ENCODE assay signal across 6 cellular contexts in genomic region chr6:28266563-28266961, GRCh38. TPM values are rescaled to one million over a fixed set of nuclear protein-coding genes. Genes with fewer than 3 reads are reported as not detected.
DNase-seq lines count a peak whose midpoint lies in the region; FAIRE-seq and TF ChIP-seq lines count a peak whose summit lies in the region.

No MANE protein-coding gene starts in this region.

- H3K36me3 ChIP-seq in CD4-positive, alpha-beta memory T cell (ENCODE audit: insufficient read depth, low read length): peaks cover under 1% of the 10 kb centered on the region
- H3K36me3 ChIP-seq in astrocyte (ENCODE audit: insufficient read depth, low read length) (no peaks in the 10 kb centered on the region), mucosa of stomach (ENCODE audit: control insufficient read depth, insufficient read depth, low read length) (no peaks in the 10 kb centered on the region)

- peaks cover 18% of the 10 kb centered on the region for H3K4me1 ChIP-seq in CD4-positive, alpha-beta memory T cell (ENCODE audit: insufficient read depth, low read length)
- H3K4me1 ChIP-seq in astrocyte (ENCODE audit: insufficient read depth, low read length): peaks cover 4% of the 10 kb centered on the region
- peaks cover 8% of the 10 kb centered on the region for H3K4me1 ChIP-seq in mucosa of stomach (ENCODE audit: control insufficient read depth, insufficient read depth, low read length)

- intact Hi-C loops in CD4-positive, alpha-beta memory T cell (cut with micrococcal nuclease): loop anchor here (5.0 kb wide), 1 partner anchor 124 kb away; the partner anchor contains the start of gene ZKSCAN8

- H3K9ac ChIP-seq in astrocyte (ENCODE audit: low read length) (peak overlapping the region; percentile 94), mucosa of stomach (ENCODE audit: low read length) (peak overlapping the region; percentile 75)

- FAIRE-seq in astrocyte (lab: Jason Lieb, UNC): no peak

- peaks cover 0 to 8% of the 10 kb centered on the region in 2 donors for H3K36me3 Mint-ChIP-seq in CD4-positive, alpha-beta memory T cell
- H3K36me3 Mint-ChIP-seq in astrocyte (ENCODE audit: low read depth, unreplicated experiment): peaks cover 4% of the 10 kb centered on the region

- no peak for DNase-seq in CD4-positive, alpha-beta memory T cell
- DNase-seq in astrocyte (ENCODE audit: low read depth) (no peak), DMS 273 (lab: John Stamatoyannopoulos, UW; ENCODE audit: unreplicated experiment) (no peak), C1 segment of cervical spinal cord (lab: John Stamatoyannopoulos, UW) (no peak), NCI-H1930 (lab: John Stamatoyannopoulos, UW) (no peak)

- H2AFZ ChIP-seq in astrocyte (ENCODE audit: low read depth, low read length): peak overlapping the region; percentile 98

- H3K4me2 ChIP-seq in astrocyte (ENCODE audit: low read length): peak overlapping the region; percentile 99

- no peaks in the 10 kb centered on the region for H3K9me3 ChIP-seq in CD4-positive, alpha-beta memory T cell (ENCODE audit: control insufficient read depth in 1 of 2, low read length in 2 of 2)
- H3K9me3 ChIP-seq in astrocyte (ENCODE audit: insufficient read depth, low read depth, low read length): no peaks in the 10 kb centered on the region
- no peaks in the 10 kb centered on the region for H3K9me3 ChIP-seq in mucosa of stomach (ENCODE audit: control insufficient read depth, low read length)

- peaks cover 4 to 15% (median 11%) of the 10 kb centered on the region in 4 donors for H3K4me1 Mint-ChIP-seq in CD4-positive, alpha-beta memory T cell
- H3K4me1 Mint-ChIP-seq in astrocyte (ENCODE audit: low read depth, unreplicated experiment): peaks cover 5% of the 10 kb centered on the region

- CTCF ChIA-PET in CD4-positive, alpha-beta memory T cell (lab: Charles Lee; ENCODE audit: partially characterized antibody): interaction anchor here (0.9 to 5.1 kb wide), 12 partner anchors 8 to 162 kb away, joined by 4 to 31 read pairs (median 4); partner anchors contain the start of genes NKAPL, ZKSCAN4, ZSCAN16 and ZSCAN31

- H3K27ac ChIP-seq in CD4-positive, alpha-beta memory T cell (ENCODE audit: low read depth, low read length): peak overlapping the region; percentile 70
- H3K27ac ChIP-seq in astrocyte (ENCODE audit: low read depth, low read length): peak overlapping the region; percentile 93

- H3K79me2 ChIP-seq in astrocyte (ENCODE audit: insufficient read depth, low read length): peaks cover 30% of the 10 kb centered on the region

- no peaks in the 10 kb centered on the region for H4K20me1 ChIP-seq in astrocyte (ENCODE audit: insufficient read depth, low read length)

- peaks cover 0 to 3% of the 10 kb centered on the region in 2 donors for H3K27me3 Mint-ChIP-seq in CD4-positive, alpha-beta memory T cell
- no peaks in the 10 kb centered on the region for H3K27me3 Mint-ChIP-seq in astrocyte (ENCODE audit: low read depth, unreplicated experiment)

- no peak for TF ChIP-seq CTCF in astrocyte (IDR thresholded peaks at IDR 0.05; ENCODE audit: insufficient read depth, low read depth, low read length)

- POLR2A ChIA-PET in CD4-positive, alpha-beta memory T cell (lab: Charles Lee; ENCODE audit: partially characterized antibody): interaction anchor here (0.8 to 6.4 kb wide), 25 partner anchors 11 to 1947 kb away, joined by 3 to 111 read pairs (median 4); partner anchors contain the start of genes PGBD1, TRIM27, ZKSCAN3 and ZKSCAN4

- H3K27ac Mint-ChIP-seq in CD4-positive, alpha-beta memory T cell: no peak overlapping the region
- H3K27ac Mint-ChIP-seq in astrocyte (ENCODE audit: unreplicated experiment): no peak overlapping the region

- H3K9me3 Mint-ChIP-seq in CD4-positive, alpha-beta memory T cell: no peaks in the 10 kb centered on the region
- H3K9me3 Mint-ChIP-seq in astrocyte (ENCODE audit: unreplicated experiment): no peaks in the 10 kb centered on the region

- no peaks in the 10 kb centered on the region for H3K27me3 ChIP-seq in CD4-positive, alpha-beta memory T cell (ENCODE audit: insufficient read depth, low read length)
- H3K27me3 ChIP-seq in astrocyte (ENCODE audit: insufficient read depth, low read length) (no peaks in the 10 kb centered on the region), mucosa of stomach (ENCODE audit: control insufficient read depth, insufficient read depth, low read length) (no peaks in the 10 kb centered on the region)

- H3K4me3 Mint-ChIP-seq in CD4-positive, alpha-beta memory T cell: no peak overlapping the region
- H3K4me3 Mint-ChIP-seq in astrocyte (ENCODE audit: unreplicated experiment): no peak overlapping the region

- peak overlapping the region; percentile 90 to 94 for H3K4me3 ChIP-seq in CD4-positive, alpha-beta memory T cell (ENCODE audit: low read length in 2 of 2)
- peak overlapping the region; percentile 89 for H3K4me3 ChIP-seq in astrocyte (ENCODE audit: insufficient read depth, low read depth, low read length)
- peak overlapping the region; percentile 93 for H3K4me3 ChIP-seq in mucosa of stomach (ENCODE audit: low read length)

RNA-seq across cellular contexts. Expression of gene ZSCAN26, which starts 0.4 kb away (rescaled TPM):
- total RNA-seq in CD4-positive, alpha-beta memory T cell: 10 to 100 TPM; 23.3 to 26.5 TPM
- 10 to 100 TPM; 13.1 to 14.2 TPM for polyA plus RNA-seq in CD4-positive, alpha-beta memory T cell
- total RNA-seq in astrocyte: 12.0 and 15.9 TPM in 2 replicates

RNA-seq across cellular contexts. Expression of gene NKAPL, which starts 7.5 kb away (rescaled TPM):
- under 1 TPM in 1 of 2 experiments, not detected in 1; 0.33 TPM for total RNA-seq in CD4-positive, alpha-beta memory T cell
- under 1 TPM in 1 of 2 donors, not detected in 1; 0.15 TPM for polyA plus RNA-seq in CD4-positive, alpha-beta memory T cell
- not detected in 2 replicates for total RNA-seq in astrocyte

RNA-seq across cellular contexts. Expression of gene ZKSCAN4, which starts 14.5 kb away (rescaled TPM):
- total RNA-seq in CD4-positive, alpha-beta memory T cell: 10 to 100 TPM in 1 of 2 experiments, 1 to 10 TPM in 1; 9.9 to 11.1 TPM
- polyA plus RNA-seq in CD4-positive, alpha-beta memory T cell: 1 to 10 TPM; 2.4 to 5.2 TPM
- 3.9 TPM in 2 replicates for total RNA-seq in astrocyte

RNA-seq across cellular contexts. Expression of gene PGBD1, which starts 14.8 kb away (rescaled TPM):
- total RNA-seq in CD4-positive, alpha-beta memory T cell: 1 to 10 TPM; 1.1 to 1.4 TPM
- under 1 TPM; 0.08 to 0.31 TPM for polyA plus RNA-seq in CD4-positive, alpha-beta memory T cell
- 7.9 and 8.1 TPM in 2 replicates for total RNA-seq in astrocyte

RNA-seq across cellular contexts. Expression of gene ZSCAN9, which starts 41.5 kb away (rescaled TPM):
- 1 to 10 TPM; 3.4 to 4.4 TPM for total RNA-seq in CD4-positive, alpha-beta memory T cell
- polyA plus RNA-seq in CD4-positive, alpha-beta memory T cell: 1 to 10 TPM; 1.2 to 3.5 TPM
- total RNA-seq in astrocyte: 14.7 and 16.9 TPM in 2 replicates
